Comparison of ENCODE assay signal across 8 cellular contexts in genomic region chr9:91423785-91424402, GRCh38. TPM values are rescaled to one million over a fixed set of nuclear protein-coding genes. Genes with fewer than 3 reads are reported as not detected.
A peak's percentile ranks its signal among the peaks of the same experiment; 100 is the strongest.
DNase-seq lines count a peak whose midpoint lies in the region; ATAC-seq and TF ChIP-seq lines count a peak whose summit lies in the region.

TSS of gene NFIL3 (minus strand) at chr9:91423832. CDS start at chr9:91410734, 13,098 bp downstream.

- peak within 1 kb of the TSS; percentile 80 for H3K4me3 ChIP-seq in choroid plexus epithelial cell (ENCODE audit: low read depth, low read length)

- H3K27me3 Mint-ChIP-seq in activated CD4-positive, alpha-beta T cell treated with anti-CD3 and anti-CD28 coated beads for 36 hours: peaks cover 3% of the 10 kb centered on the region

- peaks cover 55% of the 10 kb centered on the region for H3K4me1 Mint-ChIP-seq in activated CD4-positive, alpha-beta T cell treated with anti-CD3 and anti-CD28 coated beads for 36 hours

- peak; percentile 79 for DNase-seq in NCI-H345 (lab: John Stamatoyannopoulos, UW)
- DNase-seq in activated CD4-positive, alpha-beta T cell treated with anti-CD3 and anti-CD28 coated beads for 36 hours: peak; percentile 86
- DNase-seq in choroid plexus epithelial cell (ENCODE audit: low read depth): peak; percentile 81
- DNase-seq in kidney tubule cell (ENCODE audit: low spot score): peak; percentile 88
- DNase-seq in stimulated activated CD4-positive, alpha-beta T cell treated with anti-CD3 and anti-CD28 coated beads, Interleukin-1b, Interleukin-23, amount 100 ng/mL, for 1 hour (ENCODE audit: low read depth in 2 of 2): peak; percentile 16 to 52

- no peaks in the 10 kb centered on the region for H3K9me3 Mint-ChIP-seq in activated CD4-positive, alpha-beta T cell treated with anti-CD3 and anti-CD28 coated beads for 36 hours (ENCODE audit: low read depth)

- intact Hi-C loops in activated CD4-positive, alpha-beta T cell treated with anti-CD3 and anti-CD28 coated beads for 36 hours (cut with DNase I, micrococcal nuclease): loop anchor here (1.0 to 10.0 kb wide), 9 partner anchors 65 to 2002 kb away; no protein-coding TSS in a partner anchor

- POLR2A ChIA-PET in activated CD4-positive, alpha-beta T cell treated with anti-CD3 and anti-CD28 coated beads for 36 hours (lab: Charles Lee): interaction anchor here (0.6 to 3.4 kb wide), 14 partner anchors 9 to 508 kb away, joined by 3 to 24 read pairs (median 4); partner anchors contain the start of gene AUH

- CTCF ChIA-PET in activated CD4-positive, alpha-beta T cell treated with anti-CD3 and anti-CD28 coated beads for 36 hours (lab: Charles Lee): interaction anchor here (0.7 to 2.9 kb wide), 7 partner anchors 9 to 508 kb away, joined by 3 to 10 read pairs (median 3); no protein-coding TSS in a partner anchor

- peak within 1 kb of the TSS; percentile 98 for H3K4me3 Mint-ChIP-seq in activated CD4-positive, alpha-beta T cell treated with anti-CD3 and anti-CD28 coated beads for 36 hours

- TF ChIP-seq CTCF in 22Rv1 (IDR thresholded peaks at IDR 0.05) (no peak), choroid plexus epithelial cell (conservative IDR thresholded peaks at IDR 0.05; ENCODE audit: low read depth, low read length) (no peak)

- peak within 1 kb of the TSS; percentile 95 for H3K27ac Mint-ChIP-seq in activated CD4-positive, alpha-beta T cell treated with anti-CD3 and anti-CD28 coated beads for 36 hours

- ATAC-seq in GM18519 (IDR thresholded peaks at IDR 0.05; ENCODE audit: low FRiP score, unreplicated experiment) (peak; percentile 74), HG03066 (IDR thresholded peaks at IDR 0.05; ENCODE audit: low read depth, unreplicated experiment) (peak; percentile 73)
- peak; percentile 52 for ATAC-seq in activated CD4-positive, alpha-beta T cell treated with anti-CD3 and anti-CD28 coated beads for 36 hours

- H3K27ac ChIP-seq in 22Rv1: peak within 1 kb of the TSS; percentile 48

- peaks cover 30% of the 10 kb centered on the region for H3K36me3 Mint-ChIP-seq in activated CD4-positive, alpha-beta T cell treated with anti-CD3 and anti-CD28 coated beads for 36 hours (ENCODE audit: low read depth)

RNA-seq across cellular contexts. Expression of gene NFIL3, which starts in this region (rescaled TPM):
- total RNA-seq in activated CD4-positive, alpha-beta T cell treated with anti-CD3 and anti-CD28 coated beads for 36 hours: 100 to 1,000 TPM; 120 to 122 TPM

Comparison
In these comparisons a context has a peak if more than half of its experiments do, and no peak if none do; other contexts are left out.
1. Peak in every context shown above with its lines: DNase-seq, ATAC-seq, H3K4me3 ChIP-seq and H3K27ac ChIP-seq.
2. DNase-seq: peak in every context shown above with its lines; median percentile 88 in kidney tubule cell; 86 in activated CD4-positive, alpha-beta T cell treated with anti-CD3 and anti-CD28 coated beads for 36 hours; 81 in choroid plexus epithelial cell; 79 in NCI-H345; 34 in stimulated activated CD4-positive, alpha-beta T cell treated with anti-CD3 and anti-CD28 coated beads, Interleukin-1b, Interleukin-23, amount 100 ng/mL, for 1 hour.